ENCODE assay signal across 7 cellular contexts in the genomic region with DNA sequence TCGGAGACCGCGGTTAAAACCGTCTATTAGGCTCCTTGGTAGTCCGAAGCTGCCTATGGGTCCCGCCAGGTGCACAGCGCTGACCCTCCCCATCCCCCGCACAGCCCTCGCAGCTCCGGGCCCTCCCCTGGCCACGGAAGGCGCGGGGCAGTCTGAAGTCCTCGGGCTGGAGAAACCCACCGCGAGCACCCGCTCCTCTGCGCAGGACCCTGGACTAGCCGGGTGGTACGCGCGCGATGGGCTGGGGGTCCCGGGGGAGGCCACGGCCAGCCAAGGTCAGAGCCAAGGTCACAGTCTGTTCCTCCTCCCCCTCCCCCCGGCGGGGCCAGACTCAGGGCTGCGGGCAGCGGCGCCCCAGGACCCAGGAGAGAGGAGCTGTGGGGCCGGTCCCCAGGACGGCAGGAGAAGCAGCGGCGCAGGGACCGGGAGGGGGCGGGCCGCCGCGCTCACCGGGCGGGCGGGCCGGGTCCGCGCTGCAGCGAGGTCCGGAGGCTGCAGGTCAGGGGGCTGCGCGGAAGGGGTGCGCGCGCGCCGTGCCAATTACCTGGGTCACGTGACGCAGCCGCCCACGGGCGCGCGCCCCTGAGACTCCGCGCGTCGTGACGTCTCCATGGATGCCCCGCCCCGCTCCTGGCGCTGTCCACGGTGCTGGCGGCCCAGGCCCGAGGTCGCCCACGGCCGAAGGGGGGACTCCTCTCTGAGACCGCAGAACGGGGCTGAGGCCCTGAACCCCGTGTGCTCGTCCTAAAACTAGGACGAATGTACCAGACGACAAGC. TPM values are rescaled to one million over a fixed set of nuclear protein-coding genes. Genes with fewer than 3 reads are reported as not detected.
DNase-seq lines count a peak whose midpoint lies in the region; ATAC-seq, FAIRE-seq and TF ChIP-seq lines count a peak whose summit lies in the region.

Gene OGDHL, minus strand, starts transcription at position 535 of the 777 bp plus-strand sequence. CDS start 3,731 bp downstream, outside the sequence.

- H3K4me1 ChIP-seq in ectodermal cell (ENCODE audit: control insufficient read depth, insufficient read depth, low read length) (no peaks in the 10 kb centered on the region), lung (ENCODE audit: control insufficient read depth in 2 of 2, insufficient read depth in 2 of 2, low read length in 2 of 2) (peaks cover 0 to 8% of the 10 kb centered on the region in 2 donors)

- peaks cover 10% of the 10 kb centered on the region for H3K4me1 Mint-ChIP-seq in activated B cell treated with CpG ODN at 0.5 μM for 24 hours

- CTCF ChIA-PET in activated B cell treated with CpG ODN at 0.5 μM for 24 hours (lab: Charles Lee), result no interaction called here

- WGBS in ectodermal cell, 2 experiments, result 1% methylated on average over 81 of the region's 81 CpGs
- 1 to 2% methylated on average over 68 to 81 of the region's 81 CpGs for WGBS in lung, 2 donors

- DNase-seq in GDM1 (lab: John Stamatoyannopoulos, UW), result peak; percentile 24
- peak; percentile 61 for DNase-seq in H54 (ENCODE audit: insufficient read length, low spot score)
- peak; percentile 54 for DNase-seq in MV-4-11 (lab: John Stamatoyannopoulos, UW)
- no peak for DNase-seq in activated B cell treated with CpG ODN at 0.5 μM for 24 hours
- DNase-seq in lung (ENCODE audit: low spot score), result peak; percentile 42
- DNase-seq in stimulated activated CD8-positive, alpha-beta memory T cell treated with anti-CD3 and anti-CD28 coated beads, Interleukin-4, amount 100 ng/mL, for 24 hours (ENCODE audit: low read depth), result peak; percentile 57

- H3K27ac Mint-ChIP-seq in activated B cell treated with CpG ODN at 0.5 μM for 24 hours, result no peak within 1 kb of the TSS

- H3K9me3 Mint-ChIP-seq in activated B cell treated with CpG ODN at 0.5 μM for 24 hours, result peaks cover 7% of the 10 kb centered on the region

- H3K36me3 Mint-ChIP-seq in activated B cell treated with CpG ODN at 0.5 μM for 24 hours (ENCODE audit: low read depth), result no peaks in the 10 kb centered on the region

- intact Hi-C loops in activated B cell treated with CpG ODN at 0.5 μM for 24 hours (cut with micrococcal nuclease), result loop anchor here (5.0 kb wide), 2 partner anchors 155 to 225 kb away; partner anchors contain the start of gene ERCC6

- FAIRE-seq in H54 (lab: Jason Lieb, UNC), result no peak

- peaks cover 26% of the 10 kb centered on the region for H3K27me3 ChIP-seq in ectodermal cell (ENCODE audit: control insufficient read depth, insufficient read depth, low read length, poor library complexity, severe bottlenecking)
- no peaks in the 10 kb centered on the region for H3K27me3 ChIP-seq in lung (ENCODE audit: control insufficient read depth, insufficient read depth)

- no peak for TF ChIP-seq CTCF in activated B cell treated with CpG ODN at 0.5 μM for 24 hours (IDR thresholded peaks at IDR 0.05)
- no peak for TF ChIP-seq CTCF in lung (IDR thresholded peaks at IDR 0.05; ENCODE audit: control extremely low read depth, extremely low read depth)

- POLR2A ChIA-PET in activated B cell treated with CpG ODN at 0.5 μM for 24 hours (lab: Charles Lee), result no interaction called here

- peaks cover 43% of the 10 kb centered on the region for H3K27me3 Mint-ChIP-seq in activated B cell treated with CpG ODN at 0.5 μM for 24 hours

- H3K27ac ChIP-seq in ectodermal cell (ENCODE audit: insufficient read depth, low read depth, low read length, poor library complexity, severe bottlenecking), result no peak within 1 kb of the TSS
- H3K27ac ChIP-seq in lung (ENCODE audit: low read depth in 1 of 2, low read length in 1 of 2), result no peak within 1 kb of the TSS

- H3K4me3 ChIP-seq in ectodermal cell (ENCODE audit: insufficient read depth, low read depth, low read length), result peak within 1 kb of the TSS; percentile 67
- peak within 1 kb of the TSS; percentile 29 for H3K4me3 ChIP-seq in lung

- H3K9me3 ChIP-seq in ectodermal cell (ENCODE audit: control insufficient read depth, low read length) (no peaks in the 10 kb centered on the region), lung (ENCODE audit: control insufficient read depth in 2 of 2, insufficient read depth in 1 of 2, low read length in 1 of 2) (peaks cover 2 to 5% of the 10 kb centered on the region in 2 donors)

- peak within 1 kb of the TSS; percentile 49 for H3K4me3 Mint-ChIP-seq in activated B cell treated with CpG ODN at 0.5 μM for 24 hours

- peak; percentile 66 for ATAC-seq in activated B cell treated with CpG ODN at 0.5 μM for 24 hours (ENCODE audit: low read depth)
- ATAC-seq in lung (ENCODE audit: insufficient read depth, low FRiP score), result peak; percentile 80

- H3K36me3 ChIP-seq in ectodermal cell (ENCODE audit: control insufficient read depth, insufficient read depth, low read length), result no peaks in the 10 kb centered on the region
- no peaks in the 10 kb centered on the region for H3K36me3 ChIP-seq in lung (ENCODE audit: control insufficient read depth in 2 of 2, insufficient read depth in 2 of 2, low read length in 2 of 2)

- no peak for TF ChIP-seq POLR2A in H54 (IDR thresholded peaks at IDR 0.05; ENCODE audit: low read depth, low read length)

RNA-seq across cellular contexts. Expression of gene OGDHL, which starts in this region (rescaled TPM):
- total RNA-seq in activated B cell treated with CpG ODN at 0.5 μM for 24 hours (not detected in 2 replicates), lung (under 1 TPM; 0.14 to 0.86 TPM)
- polyA plus RNA-seq in ectodermal cell (2013, experiment 1 of 4), result 2.3 TPM
- polyA plus RNA-seq in ectodermal cell (2013, experiment 2 of 4), result 1.5 TPM
- polyA plus RNA-seq in ectodermal cell (2013, experiment 3 of 4), result 1.7 TPM
- polyA plus RNA-seq in ectodermal cell (2013, experiment 4 of 4), result 1.9 TPM
- polyA plus RNA-seq in lung, result under 1 TPM; 0.06 to 0.16 TPM

Comparison
In these comparisons a context has a peak if more than half of its experiments do, and no peak if none do; other contexts are left out.
1. Peak in ATAC-seq in activated B cell treated with CpG ODN at 0.5 μM for 24 hours; RNA of the gene not detected or under 1 TPM.
2. Peak in DNase-seq, ATAC-seq and H3K4me3 ChIP-seq in lung; RNA of the gene not detected or under 1 TPM.